Comparison of ENCODE assay signal across 28 cellular contexts in genomic region chr2:236080412-236080811, GRCh38.
"Had no signal": no experiment of that assay in that cellular context is flagged by ENCODE, and none has a peak within 500 bp of the region (broad histone marks: within the 10 kb centered on the region; RNA-seq: fewer than 3 reads in every experiment).

No MANE protein-coding gene starts in this region.

- H3K4me3 Mint-ChIP-seq: dendritic cell treated with granulocyte-macrophage colony-stimulating factor and Interleukin-4, amounts not matched to agents 40 ng/mL and 50 ng/mL, for 4 days; effector memory CD8-positive, alpha-beta T cell; endodermal cell; mesothelial cell of epicardium; naive B cell had no signal

- H3K4me1 Mint-ChIP-seq: naive B cell had no signal

- FAIRE-seq: endometrium, islet of Langerhans, keratinocyte had no signal

- H3K9me3 ChIP-seq: colonic mucosa, esophagus squamous epithelium, gastrocnemius medialis, left lung, lower lobe of right lung, mucosa of descending colon had no signal

- H3K27ac ChIP-seq: colonic mucosa, epithelial cell of prostate, esophagus squamous epithelium, gastrocnemius medialis, heart right ventricle, left lung, lower lobe of right lung had no signal

- DNase-seq: colonic mucosa; cortex of kidney; effector CD8-positive, alpha-beta T cell; effector memory CD8-positive, alpha-beta T cell; endodermal cell; erythroblast; esophagus squamous epithelium; foreskin fibroblast; foreskin melanocyte; gastrocnemius medialis; glutamatergic neuron; head of caudate nucleus; heart right ventricle; hippocampal formation; left cardiac atrium; left lung; left ventricle myocardium superior; lower lobe of right lung; mesendoderm; mucosa of descending colon; naive B cell had no signal

- H3K36me3 ChIP-seq: colonic mucosa, esophagus squamous epithelium, gastrocnemius medialis, heart right ventricle, left lung, lower lobe of right lung had no signal

- H3K9me3 Mint-ChIP-seq: dendritic cell treated with granulocyte-macrophage colony-stimulating factor and Interleukin-4, amounts not matched to agents 40 ng/mL and 50 ng/mL, for 4 days; effector memory CD8-positive, alpha-beta T cell; endodermal cell had no signal

- H3K4me1 ChIP-seq: colonic mucosa, esophagus squamous epithelium, gastrocnemius medialis, left lung had no signal

- ATAC-seq: effector memory CD8-positive, alpha-beta T cell; esophagus mucosa; gastrocnemius medialis; heart right ventricle; left cardiac atrium; left lung; left ventricle myocardium superior; lower lobe of right lung; mucosa of descending colon had no signal

- H3K27ac Mint-ChIP-seq: dendritic cell treated with granulocyte-macrophage colony-stimulating factor and Interleukin-4, amounts not matched to agents 40 ng/mL and 50 ng/mL, for 4 days; effector memory CD8-positive, alpha-beta T cell; endodermal cell; mesothelial cell of epicardium; naive B cell had no signal

- H3K4me3 ChIP-seq: colonic mucosa, esophagus squamous epithelium, gastrocnemius medialis, heart right ventricle, left lung, lower lobe of right lung, mucosa of descending colon had no signal

- H3K27me3 ChIP-seq: colonic mucosa, esophagus squamous epithelium, gastrocnemius medialis, heart right ventricle, left lung had no signal

- H3K36me3 Mint-ChIP-seq: naive B cell had no signal

- H3K27me3 Mint-ChIP-seq: dendritic cell treated with granulocyte-macrophage colony-stimulating factor and Interleukin-4, amounts not matched to agents 40 ng/mL and 50 ng/mL, for 4 days; effector memory CD8-positive, alpha-beta T cell had no signal
